In the genomic region with DNA sequence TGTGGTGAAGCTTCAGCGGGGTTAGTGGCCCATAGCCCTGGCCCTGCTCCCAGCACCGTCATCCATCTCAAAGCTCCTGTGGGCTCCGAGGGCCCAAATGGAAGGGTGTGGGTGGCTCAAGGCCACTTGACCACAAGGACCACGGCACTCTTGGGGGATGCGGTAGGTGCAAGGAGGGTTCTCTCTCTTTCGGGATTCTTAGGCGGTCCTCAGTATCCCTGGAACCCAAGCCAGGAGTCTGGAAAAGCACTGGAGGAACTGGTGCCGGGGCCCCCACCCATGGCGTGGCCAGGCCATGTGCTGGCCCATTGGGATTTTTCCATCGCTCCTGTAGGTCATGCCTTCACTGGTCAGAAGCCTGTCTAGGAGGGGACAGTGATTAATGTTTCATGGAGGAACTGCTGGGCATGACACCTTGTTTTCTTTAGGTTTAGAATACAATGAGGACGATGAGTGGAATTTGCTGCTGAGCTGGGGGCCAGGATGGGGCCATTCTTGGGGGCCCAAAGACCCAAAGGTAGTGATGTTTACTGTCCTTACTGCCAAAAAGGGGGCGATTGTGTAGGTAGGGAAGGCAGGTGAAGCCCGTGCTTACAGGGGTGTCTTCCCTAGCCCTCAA, we compare ENCODE assay signal across 2 cellular contexts.
TF ChIP-seq lines count a peak whose summit lies in the region.

No MANE protein-coding gene starts in this region.

TF ChIP-seq in SK-N-SH, 30 proteins besides CTCF, POLR2A, EP300 and RAD21 (continued from another document):
- TF ChIP-seq, protein P1, sequence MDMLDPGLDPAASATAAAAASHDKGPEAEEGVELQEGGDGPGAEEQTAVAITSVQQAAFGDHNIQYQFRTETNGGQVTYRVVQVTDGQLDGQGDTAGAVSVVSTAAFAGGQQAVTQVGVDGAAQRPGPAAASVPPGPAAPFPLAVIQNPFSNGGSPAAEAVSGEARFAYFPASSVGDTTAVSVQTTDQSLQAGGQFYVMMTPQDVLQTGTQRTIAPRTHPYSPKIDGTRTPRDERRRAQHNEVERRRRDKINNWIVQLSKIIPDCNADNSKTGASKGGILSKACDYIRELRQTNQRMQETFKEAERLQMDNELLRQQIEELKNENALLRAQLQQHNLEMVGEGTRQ (IDR thresholded peaks at IDR 0.05; ENCODE audit: borderline replicate concordance, low read depth, low read length): no peak
- TF ChIP-seq NRF1 (IDR thresholded peaks at IDR 0.05; ENCODE audit: low read depth, low read length): no peak
- TF ChIP-seq, protein P2, sequence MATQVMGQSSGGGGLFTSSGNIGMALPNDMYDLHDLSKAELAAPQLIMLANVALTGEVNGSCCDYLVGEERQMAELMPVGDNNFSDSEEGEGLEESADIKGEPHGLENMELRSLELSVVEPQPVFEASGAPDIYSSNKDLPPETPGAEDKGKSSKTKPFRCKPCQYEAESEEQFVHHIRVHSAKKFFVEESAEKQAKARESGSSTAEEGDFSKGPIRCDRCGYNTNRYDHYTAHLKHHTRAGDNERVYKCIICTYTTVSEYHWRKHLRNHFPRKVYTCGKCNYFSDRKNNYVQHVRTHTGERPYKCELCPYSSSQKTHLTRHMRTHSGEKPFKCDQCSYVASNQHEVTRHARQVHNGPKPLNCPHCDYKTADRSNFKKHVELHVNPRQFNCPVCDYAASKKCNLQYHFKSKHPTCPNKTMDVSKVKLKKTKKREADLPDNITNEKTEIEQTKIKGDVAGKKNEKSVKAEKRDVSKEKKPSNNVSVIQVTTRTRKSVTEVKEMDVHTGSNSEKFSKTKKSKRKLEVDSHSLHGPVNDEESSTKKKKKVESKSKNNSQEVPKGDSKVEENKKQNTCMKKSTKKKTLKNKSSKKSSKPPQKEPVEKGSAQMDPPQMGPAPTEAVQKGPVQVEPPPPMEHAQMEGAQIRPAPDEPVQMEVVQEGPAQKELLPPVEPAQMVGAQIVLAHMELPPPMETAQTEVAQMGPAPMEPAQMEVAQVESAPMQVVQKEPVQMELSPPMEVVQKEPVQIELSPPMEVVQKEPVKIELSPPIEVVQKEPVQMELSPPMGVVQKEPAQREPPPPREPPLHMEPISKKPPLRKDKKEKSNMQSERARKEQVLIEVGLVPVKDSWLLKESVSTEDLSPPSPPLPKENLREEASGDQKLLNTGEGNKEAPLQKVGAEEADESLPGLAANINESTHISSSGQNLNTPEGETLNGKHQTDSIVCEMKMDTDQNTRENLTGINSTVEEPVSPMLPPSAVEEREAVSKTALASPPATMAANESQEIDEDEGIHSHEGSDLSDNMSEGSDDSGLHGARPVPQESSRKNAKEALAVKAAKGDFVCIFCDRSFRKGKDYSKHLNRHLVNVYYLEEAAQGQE (IDR thresholded peaks at IDR 0.05; ENCODE audit: low read depth, low read length): no peak

TF ChIP-seq in SK-N-SH treated with all-trans-retinoic acid at 6 μM for 48 hours, 23 proteins besides CTCF, POLR2A, EP300 and RAD21 (continued from another document):
- TF ChIP-seq, protein P3, sequence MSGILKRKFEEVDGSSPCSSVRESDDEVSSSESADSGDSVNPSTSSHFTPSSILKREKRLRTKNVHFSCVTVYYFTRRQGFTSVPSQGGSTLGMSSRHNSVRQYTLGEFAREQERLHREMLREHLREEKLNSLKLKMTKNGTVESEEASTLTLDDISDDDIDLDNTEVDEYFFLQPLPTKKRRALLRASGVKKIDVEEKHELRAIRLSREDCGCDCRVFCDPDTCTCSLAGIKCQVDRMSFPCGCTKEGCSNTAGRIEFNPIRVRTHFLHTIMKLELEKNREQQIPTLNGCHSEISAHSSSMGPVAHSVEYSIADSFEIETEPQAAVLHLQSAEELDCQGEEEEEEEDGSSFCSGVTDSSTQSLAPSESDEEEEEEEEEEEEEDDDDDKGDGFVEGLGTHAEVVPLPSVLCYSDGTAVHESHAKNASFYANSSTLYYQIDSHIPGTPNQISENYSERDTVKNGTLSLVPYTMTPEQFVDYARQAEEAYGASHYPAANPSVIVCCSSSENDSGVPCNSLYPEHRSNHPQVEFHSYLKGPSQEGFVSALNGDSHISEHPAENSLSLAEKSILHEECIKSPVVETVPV (CRISPR knock-in tag; IDR thresholded peaks at IDR 0.05): no peak
- TF ChIP-seq ZC3H10 (CRISPR knock-in tag; IDR thresholded peaks at IDR 0.05) (no peak), BACH2 (CRISPR knock-in tag; IDR thresholded peaks at IDR 0.05; ENCODE audit: borderline replicate concordance) (no peak)
